Comparison of ENCODE assay signal across 8 cellular contexts in the genomic region with DNA sequence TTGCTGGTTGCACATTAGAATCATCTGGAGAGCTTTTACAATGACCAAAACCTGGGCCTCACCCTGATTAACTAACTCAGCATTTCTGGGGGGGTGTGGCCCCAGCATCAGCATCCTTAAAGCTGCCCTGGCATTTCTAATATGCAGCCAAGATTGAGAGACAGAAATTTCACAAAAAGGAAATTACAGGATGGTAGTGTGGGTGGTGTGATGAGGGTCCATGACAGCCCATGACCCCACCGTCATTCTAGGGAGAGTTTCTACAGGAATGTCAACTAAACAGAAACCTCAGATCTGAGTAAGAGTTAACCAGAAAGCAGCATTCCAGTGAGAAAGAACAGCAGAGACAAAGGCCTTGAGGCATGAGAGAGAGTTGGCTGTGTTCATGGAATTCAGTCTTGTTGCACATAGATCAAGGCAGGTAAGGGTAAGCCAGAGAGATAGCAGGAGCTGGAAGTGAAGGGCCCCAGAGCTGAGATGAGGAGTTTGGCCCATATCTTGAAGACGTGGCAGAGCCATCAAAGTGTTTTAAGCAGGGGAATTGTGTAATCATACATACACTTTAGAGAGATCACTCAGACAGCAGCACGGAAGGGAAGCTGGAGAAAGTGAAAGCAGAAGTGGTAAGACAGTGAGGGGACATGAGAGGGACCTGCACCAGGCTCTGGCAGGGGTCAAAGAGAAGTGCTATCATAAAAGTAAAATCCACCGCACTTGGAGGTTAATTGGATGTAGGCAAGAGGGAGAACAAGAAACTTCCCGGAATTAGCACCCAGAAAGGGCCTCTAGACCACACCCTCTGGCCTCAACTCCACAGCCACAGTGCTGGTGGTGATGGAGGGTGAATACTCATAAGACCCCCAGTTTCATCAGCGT. TPM values are rescaled to one million over a fixed set of nuclear protein-coding genes. Genes with fewer than 3 reads are reported as not detected.
DNase-seq lines count a peak whose midpoint lies in the region; ATAC-seq and TF ChIP-seq lines count a peak whose summit lies in the region.

No MANE protein-coding gene starts in this region.

- H2BK15ac ChIP-seq in IMR-90 (ENCODE audit: low read depth, low read length), result peak overlapping the region; percentile 100

- no peaks in the 10 kb centered on the region for H3K27me3 Mint-ChIP-seq in activated CD4-positive, alpha-beta T cell treated with anti-CD3 and anti-CD28 coated beads, Interleukin-2, amount 10 ng/mL, durations not matched to agents 24 days and 14 days

- intact Hi-C loops in IMR-90 (cut with micrococcal nuclease), result no loop called here
- intact Hi-C loops in activated CD4-positive, alpha-beta T cell treated with anti-CD3 and anti-CD28 coated beads, Interleukin-2, amount 10 ng/mL, durations not matched to agents 24 days and 14 days (cut with micrococcal nuclease), result loop anchor here (1.0 to 2.0 kb wide), 3 partner anchors 10 to 58 kb away; a partner anchor contains a TSS

- no peaks in the 10 kb centered on the region for H3K9me3 ChIP-seq in IMR-90 (ENCODE audit: control insufficient read depth, insufficient read depth, low read length)

- peak overlapping the region; percentile 82 for H3K4me2 ChIP-seq in IMR-90 (ENCODE audit: low read depth, low read length)

- peak overlapping the region; percentile 99 for H4K91ac ChIP-seq in IMR-90 (ENCODE audit: insufficient read depth, low read depth, low read length)

- POLR2A ChIA-PET in IMR-90 (lab: Charles Lee; ENCODE audit: unreplicated experiment), result interaction anchor here (0.6 to 0.9 kb wide), 2 partner anchors 10 to 17 kb away, joined by 3 to 4 read pairs; a partner anchor contains a TSS

- peak overlapping the region; percentile 92 to 100 for H4K8ac ChIP-seq in IMR-90 (ENCODE audit: low read depth in 2 of 2, low read length in 2 of 2)

- no peaks in the 10 kb centered on the region for H3K9me3 Mint-ChIP-seq in activated CD4-positive, alpha-beta T cell treated with anti-CD3 and anti-CD28 coated beads, Interleukin-2, amount 10 ng/mL, durations not matched to agents 24 days and 14 days

- peak overlapping the region; percentile 78 for H3K9ac ChIP-seq in IMR-90 (ENCODE audit: low read depth, low read length)
- H3K9ac ChIP-seq in rectal smooth muscle tissue (ENCODE audit: low read length), result no peak overlapping the region

- dilution Hi-C loops in IMR-90 (cut with HindIII; ENCODE audit: low sequenced_read_pairs, unreplicated experiment), result no loop called here

- H3K9me1 ChIP-seq in IMR-90 (ENCODE audit: insufficient read depth, low read length), result peaks cover 10% of the 10 kb centered on the region; the same call in 1 of the 2 replicates

- H2AK5ac ChIP-seq in IMR-90 (ENCODE audit: low read depth, low read length), result peak overlapping the region; percentile 96

- H3K27ac ChIP-seq in IMR-90 (ENCODE audit: insufficient read depth, low read length) (peak overlapping the region; percentile 88), rectal smooth muscle tissue (ENCODE audit: low read depth, low read length) (no peak overlapping the region)

- no peaks in the 10 kb centered on the region for H3K27me3 ChIP-seq in GM06990 (replicated peaks; ENCODE audit: control insufficient read depth, insufficient read depth, low read length)
- no peaks in the 10 kb centered on the region for H3K27me3 ChIP-seq in IMR-90 (ENCODE audit: control insufficient read depth, insufficient read depth, low read length)
- no peaks in the 10 kb centered on the region for H3K27me3 ChIP-seq in rectal smooth muscle tissue (ENCODE audit: control insufficient read depth, insufficient read depth, low read length)

- H3K4me1 Mint-ChIP-seq in activated CD4-positive, alpha-beta T cell treated with anti-CD3 and anti-CD28 coated beads, Interleukin-2, amount 10 ng/mL, durations not matched to agents 24 days and 14 days, result peaks cover 42% of the 10 kb centered on the region

- peak overlapping the region; percentile 96 for H4K5ac ChIP-seq in IMR-90 (ENCODE audit: low read depth, low read length)

- peak overlapping the region; percentile 68 for H3K4me3 Mint-ChIP-seq in activated CD4-positive, alpha-beta T cell treated with anti-CD3 and anti-CD28 coated beads, Interleukin-2, amount 10 ng/mL, durations not matched to agents 24 days and 14 days

- 0 out of 4 replicates have a peak, but pooled peaks cover 0 to 5% of the 10 kb centered on the region in 2 experiments for H3K79me1 ChIP-seq in IMR-90 (ENCODE audit: low read depth in 1 of 2, low read length in 2 of 2)

- peak overlapping the region; percentile 98 for H2AK9ac ChIP-seq in IMR-90 (replicated peaks; ENCODE audit: low read depth, low read length, poor library complexity)

- H3K14ac ChIP-seq in IMR-90 (replicated peaks; ENCODE audit: low read depth, low read length), result peak overlapping the region; percentile 99

- peak overlapping the region; percentile 91 for H3K27ac Mint-ChIP-seq in activated CD4-positive, alpha-beta T cell treated with anti-CD3 and anti-CD28 coated beads, Interleukin-2, amount 10 ng/mL, durations not matched to agents 24 days and 14 days

- peak overlapping the region; percentile 92 for H3K18ac ChIP-seq in IMR-90 (ENCODE audit: low read depth, low read length)

- peak overlapping the region; percentile 97 for H2BK5ac ChIP-seq in IMR-90 (ENCODE audit: low read depth, low read length, poor library complexity, severe bottlenecking)

- H3K4ac ChIP-seq in IMR-90 (ENCODE audit: low read depth, low read length), result peak overlapping the region; percentile 98

- WGBS in IMR-90 (ENCODE audit: extremely low coverage in 2 of 2, insufficient read length in 1 of 2), 2 experiments, result 20% methylated on average over 1 of the region's 6 CpGs; no CpG with 5 or more reads in 1 of the 2 experiments

- H3K56ac ChIP-seq in IMR-90 (ENCODE audit: extremely low read depth, insufficient read depth, low read length), result peak overlapping the region; percentile 95

- no peaks in the 10 kb centered on the region for H4K20me1 ChIP-seq in IMR-90 (ENCODE audit: insufficient read depth, low read length)

- no peak for TF ChIP-seq POLR2A in IMR-90 (IDR thresholded peaks at IDR 0.05; ENCODE audit: low read depth, low read length)

- H3K4me1 ChIP-seq in IMR-90 (ENCODE audit: control insufficient read depth, insufficient read depth, low read length) (peaks cover 11% of the 10 kb centered on the region), rectal smooth muscle tissue (ENCODE audit: control insufficient read depth, insufficient read depth, low read length) (peaks cover 2% of the 10 kb centered on the region)

- H3K36me3 Mint-ChIP-seq in activated CD4-positive, alpha-beta T cell treated with anti-CD3 and anti-CD28 coated beads, Interleukin-2, amount 10 ng/mL, durations not matched to agents 24 days and 14 days (ENCODE audit: low read depth), result no peaks in the 10 kb centered on the region

- H3K36me3 ChIP-seq in GM06990 (ENCODE audit: control insufficient read depth, insufficient read depth, low read length) (no peaks in the 10 kb centered on the region), IMR-90 (ENCODE audit: control insufficient read depth, insufficient read depth, low read length) (no peaks in the 10 kb centered on the region), rectal smooth muscle tissue (ENCODE audit: control insufficient read depth, insufficient read depth, low read length) (no peaks in the 10 kb centered on the region)

- CTCF ChIA-PET in IMR-90 (lab: Yijun Ruan, JAX), result interaction anchor here (0.7 to 1.2 kb wide), 4 partner anchors 9 to 40 kb away, joined by 3 to 6 read pairs (median 4); no protein-coding TSS in a partner anchor

- TF ChIP-seq CTCF in GM06990 (IDR thresholded peaks at IDR 0.05; ENCODE audit: insufficient read depth, low read length, poor library complexity, severe bottlenecking) (no peak), IMR-90 (conservative IDR thresholded peaks at IDR 0.05; ENCODE audit: low read depth, low read length) (no peak)

- no peak for TF ChIP-seq RAD21 in IMR-90 (IDR thresholded peaks at IDR 0.05; ENCODE audit: low read length)

- H2AFZ ChIP-seq in IMR-90 (replicated peaks; ENCODE audit: low read length, poor library complexity), result peak overlapping the region; percentile 93

- no TSS peak for BruUV-seq in IMR-90 (replicated peaks; lab: Mats Ljungman, UMichigan)

- H2BK120ac ChIP-seq in IMR-90 (ENCODE audit: low read depth, low read length), result peak overlapping the region; percentile 98

- H3K23ac ChIP-seq in IMR-90 (ENCODE audit: low read depth, low read length), result peak overlapping the region; percentile 98

- H2BK20ac ChIP-seq in IMR-90 (ENCODE audit: low read depth, low read length), result peak overlapping the region; percentile 99

- peak overlapping the region; percentile 39 for H3K4me3 ChIP-seq in GM06990 (replicated peaks; ENCODE audit: low read depth, low read length)
- peak overlapping the region; percentile 8 for H3K4me3 ChIP-seq in IMR-90 (ENCODE audit: insufficient read depth, low read depth, low read length)
- peak overlapping the region; percentile 35 for H3K4me3 ChIP-seq in rectal smooth muscle tissue (ENCODE audit: low read length)

- peak; percentile 94 for ATAC-seq in GM21526 (IDR thresholded peaks at IDR 0.05; ENCODE audit: low FRiP score, unreplicated experiment)
- peak; percentile 89 for ATAC-seq in IMR-90 (ENCODE audit: low read depth)

- no peak for DNase-seq in GM06990 (ENCODE audit: extremely low read depth, insufficient read length)
- DNase-seq in IMR-90, result peak; percentile 83
- peak; percentile 89 for DNase-seq in activated CD4-positive, alpha-beta T cell treated with anti-CD3 and anti-CD28 coated beads, Interleukin-2, amount 10 ng/mL, durations not matched to agents 24 days and 14 days
- DNase-seq in fibroblast of peridontal ligament (ENCODE audit: extremely low read depth), result peak; percentile 82
- DNase-seq in putamen (ENCODE audit: low spot score), result no peak
- DNase-seq in NCI-H748 treated with DMSO at 0.1 percent for 48 hours (lab: John Stamatoyannopoulos, UW), result no peak

- in situ Hi-C loops in IMR-90 (cut with MboI; ENCODE audit: low sequenced_read_pairs), result no loop called here

TF ChIP-seq in IMR-90, 13 proteins besides CTCF, POLR2A, EP300 and RAD21 (continues in another document):
- TF ChIP-seq MAFK (IDR thresholded peaks at IDR 0.05; ENCODE audit: low read depth, low read length) (peak; percentile 69), RCOR1 (IDR thresholded peaks at IDR 0.05; ENCODE audit: insufficient replicate concordance, low read length) (no peak)

RNA-seq across cellular contexts. Expression of a gene that starts 7.8 kb away (rescaled TPM):
- 19.7 and 20.3 TPM in 2 replicates for total RNA-seq in IMR-90 (2012; rRNA removed)
- polyA plus RNA-seq in IMR-90 (2012; rRNA removed), result 15.3 and 17.6 TPM in 2 replicates
- polyA plus RNA-seq in IMR-90 (2012; cell fraction: cytosol; rRNA removed), result 8.1 and 12.6 TPM in 2 replicates
- polyA plus RNA-seq in IMR-90 (2012; cell fraction: nucleus; rRNA removed; ENCODE audit: low replicate concordance), result 7.4 and 9.4 TPM in 2 replicates
- total RNA-seq in activated CD4-positive, alpha-beta T cell treated with anti-CD3 and anti-CD28 coated beads, Interleukin-2, amount 10 ng/mL, durations not matched to agents 24 days and 14 days, result 56.3 and 59.6 TPM in 2 replicates

RNA-seq across cellular contexts. Expression of a gene that starts 16.8 kb away (rescaled TPM):
- total RNA-seq in IMR-90 (2012; rRNA removed), result 842 and 3,620 TPM in 2 replicates
- 5,527 and 7,531 TPM in 2 replicates for polyA plus RNA-seq in IMR-90 (2012; rRNA removed)
- 7,585 and 16,787 TPM in 2 replicates for polyA plus RNA-seq in IMR-90 (2012; cell fraction: cytosol; rRNA removed)
- polyA plus RNA-seq in IMR-90 (2012; cell fraction: nucleus; rRNA removed; ENCODE audit: low replicate concordance), result 1,357 and 2,658 TPM in 2 replicates
- total RNA-seq in activated CD4-positive, alpha-beta T cell treated with anti-CD3 and anti-CD28 coated beads, Interleukin-2, amount 10 ng/mL, durations not matched to agents 24 days and 14 days, result 2,196 and 2,218 TPM in 2 replicates

Comparison
In these comparisons a context has a peak if more than half of its experiments do, and no peak if none do; other contexts are left out.
1. DNase-seq: peak in IMR-90 (single experiment), activated CD4-positive, alpha-beta T cell treated with anti-CD3 and anti-CD28 coated beads, Interleukin-2, amount 10 ng/mL, durations not matched to agents 24 days and 14 days (single experiment) and fibroblast of peridontal ligament (single experiment); none in GM06990 (single experiment), putamen (single experiment) and NCI-H748 treated with DMSO at 0.1 percent for 48 hours (single experiment).
2. Peak in every context shown above with its lines, with median percentiles within 50 percentile points of each other: H3K4me3 ChIP-seq.